In genomic region chr16:30941600-30942420, GRCh38 we compare ENCODE assay signal across 1 cellular context.
TF ChIP-seq lines count a peak whose summit lies in the region.

No MANE protein-coding gene starts in this region.

TF ChIP-seq in endothelial cell of umbilical vein, 7 proteins besides CTCF, POLR2A, EP300 and RAD21:
- no peak for TF ChIP-seq JUN (IDR thresholded peaks at IDR 0.05; ENCODE audit: borderline replicate concordance, insufficient read depth, insufficient read length, low read depth)
TF ChIP-seq in endothelial cell of umbilical vein: peak in this region for 0.
